ENCODE assay signal across 1 cellular context in the genomic region with DNA sequence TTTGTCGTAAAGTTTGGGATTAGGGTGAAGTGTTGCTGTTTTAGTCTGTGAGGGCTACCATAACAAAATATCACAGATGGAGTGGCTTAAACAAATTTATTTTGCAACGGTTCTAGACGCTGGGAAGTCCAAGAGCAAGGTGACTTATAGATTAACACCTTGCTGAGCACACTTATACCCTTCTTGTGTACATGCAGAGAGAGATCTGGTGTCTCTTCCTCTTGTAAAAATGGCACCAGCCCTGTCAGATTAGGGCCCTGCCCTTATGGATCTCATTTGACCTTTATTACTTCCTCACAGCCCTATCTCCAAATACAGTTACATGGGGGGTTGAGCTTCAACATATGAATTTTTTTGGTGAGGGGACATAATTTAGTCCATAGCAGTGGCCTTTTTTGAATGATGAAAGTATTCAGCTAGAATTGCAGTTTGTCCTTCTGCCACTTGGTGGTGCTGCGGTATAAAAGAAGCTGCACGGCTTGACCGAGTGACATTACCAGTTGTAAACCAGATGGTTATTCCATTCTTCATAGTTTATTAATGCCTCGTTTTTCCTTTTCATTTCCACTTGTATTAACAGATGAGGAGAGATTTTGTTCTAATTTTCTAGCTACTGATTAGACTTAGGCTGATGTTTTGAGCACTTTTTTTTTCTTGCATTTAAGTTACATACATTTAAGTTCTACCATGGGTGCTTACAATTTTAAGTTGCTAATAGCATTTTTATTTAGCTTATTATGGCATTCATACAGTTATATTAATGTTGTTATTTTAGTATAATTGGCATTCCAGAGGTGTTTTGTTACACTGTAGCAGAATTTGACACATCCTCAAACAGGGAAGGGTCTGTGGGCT.
TF ChIP-seq lines count a peak whose summit lies in the region.

No MANE protein-coding gene starts in this region.

TF ChIP-seq in Ishikawa, 13 proteins besides CTCF, POLR2A, EP300 and RAD21 (continued from another document):
- TF ChIP-seq, protein P1, sequence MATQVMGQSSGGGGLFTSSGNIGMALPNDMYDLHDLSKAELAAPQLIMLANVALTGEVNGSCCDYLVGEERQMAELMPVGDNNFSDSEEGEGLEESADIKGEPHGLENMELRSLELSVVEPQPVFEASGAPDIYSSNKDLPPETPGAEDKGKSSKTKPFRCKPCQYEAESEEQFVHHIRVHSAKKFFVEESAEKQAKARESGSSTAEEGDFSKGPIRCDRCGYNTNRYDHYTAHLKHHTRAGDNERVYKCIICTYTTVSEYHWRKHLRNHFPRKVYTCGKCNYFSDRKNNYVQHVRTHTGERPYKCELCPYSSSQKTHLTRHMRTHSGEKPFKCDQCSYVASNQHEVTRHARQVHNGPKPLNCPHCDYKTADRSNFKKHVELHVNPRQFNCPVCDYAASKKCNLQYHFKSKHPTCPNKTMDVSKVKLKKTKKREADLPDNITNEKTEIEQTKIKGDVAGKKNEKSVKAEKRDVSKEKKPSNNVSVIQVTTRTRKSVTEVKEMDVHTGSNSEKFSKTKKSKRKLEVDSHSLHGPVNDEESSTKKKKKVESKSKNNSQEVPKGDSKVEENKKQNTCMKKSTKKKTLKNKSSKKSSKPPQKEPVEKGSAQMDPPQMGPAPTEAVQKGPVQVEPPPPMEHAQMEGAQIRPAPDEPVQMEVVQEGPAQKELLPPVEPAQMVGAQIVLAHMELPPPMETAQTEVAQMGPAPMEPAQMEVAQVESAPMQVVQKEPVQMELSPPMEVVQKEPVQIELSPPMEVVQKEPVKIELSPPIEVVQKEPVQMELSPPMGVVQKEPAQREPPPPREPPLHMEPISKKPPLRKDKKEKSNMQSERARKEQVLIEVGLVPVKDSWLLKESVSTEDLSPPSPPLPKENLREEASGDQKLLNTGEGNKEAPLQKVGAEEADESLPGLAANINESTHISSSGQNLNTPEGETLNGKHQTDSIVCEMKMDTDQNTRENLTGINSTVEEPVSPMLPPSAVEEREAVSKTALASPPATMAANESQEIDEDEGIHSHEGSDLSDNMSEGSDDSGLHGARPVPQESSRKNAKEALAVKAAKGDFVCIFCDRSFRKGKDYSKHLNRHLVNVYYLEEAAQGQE (IDR thresholded peaks at IDR 0.05; ENCODE audit: low read depth), result no peak
- TF ChIP-seq NFIC (IDR thresholded peaks at IDR 0.05) (no peak), YY1 (IDR thresholded peaks at IDR 0.05; ENCODE audit: low read depth) (no peak), TEAD4 (IDR thresholded peaks at IDR 0.05) (no peak), EGR1 (IDR thresholded peaks at IDR 0.05) (no peak), ZBTB7A (IDR thresholded peaks at IDR 0.05; ENCODE audit: low read depth) (no peak)
